ENCODE assay signal across 24 cellular contexts in the genomic region with DNA sequence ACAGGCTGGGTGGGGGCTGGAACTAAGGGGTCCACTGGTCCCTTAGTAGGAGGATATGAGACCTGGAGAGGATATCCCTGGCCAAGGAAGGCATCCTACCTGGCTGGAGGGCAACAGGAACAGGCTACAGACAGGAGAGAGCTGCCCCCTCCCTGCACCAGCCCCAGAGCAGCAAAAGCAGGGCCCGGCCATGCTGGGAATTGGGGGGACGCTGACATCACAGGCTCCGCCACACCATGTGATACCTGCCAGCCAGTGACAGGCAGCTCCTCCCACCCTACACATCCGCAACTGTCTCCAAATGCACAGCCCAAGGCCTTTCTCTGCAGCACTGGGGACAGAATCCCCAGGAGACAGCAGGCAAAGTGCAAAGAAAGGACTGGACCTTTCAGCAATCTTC.
"Had no signal": no experiment of that assay in that cellular context is flagged by ENCODE, and none has a peak within 500 bp of the region (broad histone marks: within the 10 kb centered on the region; RNA-seq: fewer than 3 reads in every experiment).

No MANE protein-coding gene starts in this region.

- H3K4me1 Mint-ChIP-seq: naive B cell; natural killer cell; stimulated activated memory B cell treated with anti-CD40 and anti-IgM and Interleukin-4, amounts not matched to agents 10 μg/mL and 1 μg/mL and 100 μg/mL, for 72 hours; stimulated activated naive CD8-positive, alpha-beta T cell treated with anti-CD3 and anti-CD28 coated beads, Interleukin-15, amount 100 ng/mL, for 72 hours had no signal

- H3K36me3 ChIP-seq: pancreas, prostate gland, spleen, uterus had no signal

- H3K27ac Mint-ChIP-seq: mesothelial cell of epicardium; naive B cell; natural killer cell; nephron progenitor cell; stimulated activated memory B cell treated with anti-CD40 and anti-IgM and Interleukin-4, amounts not matched to agents 10 μg/mL and 1 μg/mL and 100 μg/mL, for 72 hours; stimulated activated naive CD8-positive, alpha-beta T cell treated with anti-CD3 and anti-CD28 coated beads, Interleukin-15, amount 100 ng/mL, for 72 hours; type B pancreatic cell had no signal

- DNase-seq: left ventricle myocardium inferior; naive B cell; natural killer cell; nucleus accumbens; retina; right cardiac atrium; small intestine; spleen; stimulated activated CD4-positive, alpha-beta T cell treated with anti-CD3 and anti-CD28 coated beads, Interleukin-1b, Interleukin-23, amount 100 ng/mL, for 48 hours; stimulated activated CD4-positive, alpha-beta T cell treated with anti-CD3 and anti-CD28 coated beads, Interleukin-2, amount 100 ng/mL, for 48 hours; stimulated activated CD4-positive, alpha-beta T cell treated with anti-CD3 and anti-CD28 coated beads, Interleukin-4, amount 100 ng/mL, for 4 hours; stimulated activated CD8-positive, alpha-beta memory T cell treated with anti-CD3 and anti-CD28 coated beads, Interleukin-4, amount 100 ng/mL, for 48 hours; stimulated activated naive CD4-positive, alpha-beta T cell treated with Interleukin-2 at 50 U/mL for 16 hours; stimulated activated naive CD8-positive, alpha-beta T cell treated with anti-CD3 and anti-CD28 coated beads, Interleukin-15, amount 100 ng/mL, for 72 hours; substantia nigra; uterus had no signal

- H3K4me3 ChIP-seq: left ventricle myocardium inferior, lung, pancreas, prostate gland, spleen, tibial nerve, uterus had no signal

- H3K27me3 ChIP-seq: pancreas, spleen, tibial nerve, uterus had no signal

- H3K9me3 Mint-ChIP-seq: mesothelial cell of epicardium; natural killer cell; nephron progenitor cell; stimulated activated memory B cell treated with anti-CD40 and anti-IgM and Interleukin-4, amounts not matched to agents 10 μg/mL and 1 μg/mL and 100 μg/mL, for 72 hours; stimulated activated naive CD8-positive, alpha-beta T cell treated with anti-CD3 and anti-CD28 coated beads, Interleukin-15, amount 100 ng/mL, for 72 hours; type B pancreatic cell had no signal

- H3K9me3 ChIP-seq: left ventricle myocardium inferior, pancreas, prostate gland, spleen, tibial nerve, uterus had no signal

- H3K27ac ChIP-seq: left ventricle myocardium inferior, pancreas, prostate gland, spleen, tibial nerve, uterus had no signal

- H3K36me3 Mint-ChIP-seq: mesothelial cell of epicardium; naive B cell; natural killer cell; stimulated activated memory B cell treated with anti-CD40 and anti-IgM and Interleukin-4, amounts not matched to agents 10 μg/mL and 1 μg/mL and 100 μg/mL, for 72 hours; type B pancreatic cell had no signal

- H3K27me3 Mint-ChIP-seq: naive B cell; stimulated activated memory B cell treated with anti-CD40 and anti-IgM and Interleukin-4, amounts not matched to agents 10 μg/mL and 1 μg/mL and 100 μg/mL, for 72 hours; stimulated activated naive CD8-positive, alpha-beta T cell treated with anti-CD3 and anti-CD28 coated beads, Interleukin-15, amount 100 ng/mL, for 72 hours had no signal

- H3K4me3 Mint-ChIP-seq: mesothelial cell of epicardium; naive B cell; natural killer cell; nephron progenitor cell; stimulated activated memory B cell treated with anti-CD40 and anti-IgM and Interleukin-4, amounts not matched to agents 10 μg/mL and 1 μg/mL and 100 μg/mL, for 72 hours; stimulated activated naive CD8-positive, alpha-beta T cell treated with anti-CD3 and anti-CD28 coated beads, Interleukin-15, amount 100 ng/mL, for 72 hours; type B pancreatic cell had no signal

- ATAC-seq: natural killer cell; pancreas; right cardiac atrium; stimulated activated memory B cell treated with anti-CD40 and anti-IgM and Interleukin-4, amounts not matched to agents 10 μg/mL and 1 μg/mL and 100 μg/mL, for 72 hours had no signal

- H3K4me1 ChIP-seq: pancreas, prostate gland, spleen, uterus had no signal
